ENCODE assay signal across 9 cellular contexts in the genomic region with DNA sequence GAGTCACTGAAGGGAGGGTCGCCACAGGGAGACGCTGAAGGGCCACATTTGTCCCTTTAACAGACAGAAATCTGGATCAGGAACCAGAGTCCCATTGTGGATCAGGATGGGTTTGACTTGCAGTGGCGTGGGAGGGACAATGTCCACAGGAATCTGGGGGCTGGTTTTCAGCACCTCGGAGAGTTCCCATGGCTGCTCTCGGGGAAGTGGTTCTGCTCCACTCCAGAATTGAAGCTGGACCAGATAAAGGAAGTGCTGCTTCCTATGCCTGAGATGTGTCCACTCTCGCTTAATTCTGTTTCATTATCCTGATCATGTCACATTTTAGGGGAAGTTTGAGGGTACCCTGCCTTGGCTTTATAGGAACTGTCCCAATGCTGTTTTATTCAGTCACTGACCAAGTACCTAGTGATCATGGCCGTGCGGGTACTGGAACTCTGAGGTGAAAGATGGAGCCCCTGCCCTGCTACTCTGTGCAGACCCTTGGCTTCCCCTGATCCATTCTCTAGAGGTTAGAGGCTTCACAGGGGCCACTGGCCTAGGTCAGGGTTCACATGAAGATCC. TPM values are rescaled to one million over a fixed set of nuclear protein-coding genes. Genes with fewer than 3 reads are reported as not detected.
DNase-seq lines count a peak whose midpoint lies in the region; ATAC-seq and TF ChIP-seq lines count a peak whose summit lies in the region.
"Had no signal": no experiment of that assay in that cellular context is flagged by ENCODE, and none has a peak within 500 bp of the region (broad histone marks: within the 10 kb centered on the region; RNA-seq: fewer than 3 reads in every experiment).

No MANE protein-coding gene starts in this region.

- H3K4me1 ChIP-seq in right atrium auricular region (no peaks in the 10 kb centered on the region), upper lobe of right lung (no peaks in the 10 kb centered on the region)

- TF ChIP-seq CTCF in right atrium auricular region (IDR thresholded peaks at IDR 0.05) (no peak), upper lobe of right lung (IDR thresholded peaks at IDR 0.05) (no peak)

- H3K4me3 ChIP-seq in right atrium auricular region (no peak overlapping the region), upper lobe of right lung (no peak overlapping the region)

- ATAC-seq in Right ventricle myocardium inferior (peak; percentile 30), upper lobe of right lung (peak; percentile 72), HG03342 (IDR thresholded peaks at IDR 0.05; ENCODE audit: unreplicated experiment) (no peak)
- peak; percentile 67 for ATAC-seq in activated CD8-positive, alpha-beta T cell treated with anti-CD3 and anti-CD28 coated beads, Interleukin-2, amount 10 ng/mL, durations not matched to agents 7 days and 5 days

- no peaks in the 10 kb centered on the region for H3K9me3 ChIP-seq in right atrium auricular region
- H3K9me3 ChIP-seq in upper lobe of right lung, result no peaks in the 10 kb centered on the region

- no peak overlapping the region for H3K27ac Mint-ChIP-seq in activated CD8-positive, alpha-beta T cell treated with anti-CD3 and anti-CD28 coated beads, Interleukin-2, amount 10 ng/mL, durations not matched to agents 7 days and 5 days
- H3K27ac Mint-ChIP-seq: CD4-positive, alpha-beta T cell had no signal

- H3K27ac ChIP-seq in right atrium auricular region (no peak overlapping the region), upper lobe of right lung (no peak overlapping the region)

- POLR2A ChIA-PET in activated CD8-positive, alpha-beta T cell treated with anti-CD3 and anti-CD28 coated beads, Interleukin-2, amount 10 ng/mL, durations not matched to agents 7 days and 5 days (lab: Charles Lee), result no interaction called here

- DNase-seq in Right ventricle myocardium inferior (ENCODE audit: missing footprints) (no peak), right atrium auricular region (ENCODE audit: low spot score) (no peak), iPS-NIHi7 (ENCODE audit: extremely low spot score) (peak; percentile 82), upper lobe of right lung (no peak), NCI-H1105 treated with DMSO at 0.1 percent for 48 hours (lab: John Stamatoyannopoulos, UW) (no peak), NCI-H2196 treated with DMSO at 0.1 percent for 48 hours (lab: John Stamatoyannopoulos, UW; ENCODE audit: unreplicated experiment) (no peak)
- peak; percentile 63 for DNase-seq in activated CD8-positive, alpha-beta T cell treated with anti-CD3 and anti-CD28 coated beads, Interleukin-2, amount 10 ng/mL, durations not matched to agents 7 days and 5 days

- H3K36me3 ChIP-seq in right atrium auricular region (no peaks in the 10 kb centered on the region), upper lobe of right lung (no peaks in the 10 kb centered on the region)

- no peaks in the 10 kb centered on the region for H3K27me3 ChIP-seq in right atrium auricular region
- peaks cover 3% of the 10 kb centered on the region for H3K27me3 ChIP-seq in upper lobe of right lung

- CTCF ChIA-PET in activated CD8-positive, alpha-beta T cell treated with anti-CD3 and anti-CD28 coated beads, Interleukin-2, amount 10 ng/mL, durations not matched to agents 7 days and 5 days (lab: Charles Lee), result interaction anchor here (1.2 to 1.4 kb wide), 2 partner anchors 17 to 50 kb away, joined by 3 to 4 read pairs; no protein-coding TSS in a partner anchor

- peaks cover 5% of the 10 kb centered on the region for H3K27me3 Mint-ChIP-seq in activated CD8-positive, alpha-beta T cell treated with anti-CD3 and anti-CD28 coated beads, Interleukin-2, amount 10 ng/mL, durations not matched to agents 7 days and 5 days (ENCODE audit: low read depth)

- no peaks in the 10 kb centered on the region for H3K4me1 Mint-ChIP-seq in activated CD8-positive, alpha-beta T cell treated with anti-CD3 and anti-CD28 coated beads, Interleukin-2, amount 10 ng/mL, durations not matched to agents 7 days and 5 days (ENCODE audit: low read depth)

- H3K4me3 Mint-ChIP-seq in activated CD8-positive, alpha-beta T cell treated with anti-CD3 and anti-CD28 coated beads, Interleukin-2, amount 10 ng/mL, durations not matched to agents 7 days and 5 days, result no peak overlapping the region
- H3K4me3 Mint-ChIP-seq: CD4-positive, alpha-beta T cell had no signal

- intact Hi-C loops in Right ventricle myocardium inferior (cut with DNase I) (no loop called here), upper lobe of right lung (cut with DNase I) (loop anchor here (10.0 kb wide), 1 partner anchor 49 kb away; no protein-coding TSS in a partner anchor)

- H3K9me3 Mint-ChIP-seq in activated CD8-positive, alpha-beta T cell treated with anti-CD3 and anti-CD28 coated beads, Interleukin-2, amount 10 ng/mL, durations not matched to agents 7 days and 5 days (ENCODE audit: insufficient read depth), result no peaks in the 10 kb centered on the region
- H3K9me3 Mint-ChIP-seq: CD4-positive, alpha-beta T cell had no signal

- no peaks in the 10 kb centered on the region for H3K36me3 Mint-ChIP-seq in activated CD8-positive, alpha-beta T cell treated with anti-CD3 and anti-CD28 coated beads, Interleukin-2, amount 10 ng/mL, durations not matched to agents 7 days and 5 days (ENCODE audit: low read depth)

RNA-seq across cellular contexts. Expression of gene ENHO, which starts 28.7 kb away (rescaled TPM):
- total RNA-seq in Right ventricle myocardium inferior, result 0.51 TPM
- total RNA-seq in right atrium auricular region, result under 1 TPM in 1 of 2 donors, not detected in 1; 0.75 TPM
- total RNA-seq in activated CD8-positive, alpha-beta T cell treated with anti-CD3 and anti-CD28 coated beads, Interleukin-2, amount 10 ng/mL, durations not matched to agents 7 days and 5 days, result not detected
- 0.61 TPM for total RNA-seq in upper lobe of right lung

RNA-seq across cellular contexts. Expression of gene DNAI1, which starts 35.4 kb away (rescaled TPM):
- not detected for total RNA-seq in Right ventricle myocardium inferior
- not detected for total RNA-seq in right atrium auricular region
- total RNA-seq in activated CD8-positive, alpha-beta T cell treated with anti-CD3 and anti-CD28 coated beads, Interleukin-2, amount 10 ng/mL, durations not matched to agents 7 days and 5 days, result not detected
- total RNA-seq in upper lobe of right lung, result not detected
- total RNA-seq: CD4-positive, alpha-beta T cell had no signal

RNA-seq across cellular contexts. Expression of gene FAM219A, which starts 35.7 kb away (rescaled TPM):
- 27.2 TPM for total RNA-seq in Right ventricle myocardium inferior
- 10 to 100 TPM; 10.5 to 19.9 TPM for total RNA-seq in right atrium auricular region
- 1 to 10 TPM; 7.5 to 8.3 TPM for total RNA-seq in activated CD8-positive, alpha-beta T cell treated with anti-CD3 and anti-CD28 coated beads, Interleukin-2, amount 10 ng/mL, durations not matched to agents 7 days and 5 days
- 28.8 TPM for total RNA-seq in upper lobe of right lung

Comparison
In these comparisons a context has a peak if more than half of its experiments do, and no peak if none do; other contexts are left out.
1. DNase-seq: peak in activated CD8-positive, alpha-beta T cell treated with anti-CD3 and anti-CD28 coated beads, Interleukin-2, amount 10 ng/mL, durations not matched to agents 7 days and 5 days (single experiment) and iPS-NIHi7 (single experiment); none in Right ventricle myocardium inferior (single experiment), right atrium auricular region (single experiment), upper lobe of right lung (single experiment), NCI-H1105 treated with DMSO at 0.1 percent for 48 hours (single experiment) and NCI-H2196 treated with DMSO at 0.1 percent for 48 hours (single experiment).